1 cellular context compared by ENCODE assay signal in the genomic region with DNA sequence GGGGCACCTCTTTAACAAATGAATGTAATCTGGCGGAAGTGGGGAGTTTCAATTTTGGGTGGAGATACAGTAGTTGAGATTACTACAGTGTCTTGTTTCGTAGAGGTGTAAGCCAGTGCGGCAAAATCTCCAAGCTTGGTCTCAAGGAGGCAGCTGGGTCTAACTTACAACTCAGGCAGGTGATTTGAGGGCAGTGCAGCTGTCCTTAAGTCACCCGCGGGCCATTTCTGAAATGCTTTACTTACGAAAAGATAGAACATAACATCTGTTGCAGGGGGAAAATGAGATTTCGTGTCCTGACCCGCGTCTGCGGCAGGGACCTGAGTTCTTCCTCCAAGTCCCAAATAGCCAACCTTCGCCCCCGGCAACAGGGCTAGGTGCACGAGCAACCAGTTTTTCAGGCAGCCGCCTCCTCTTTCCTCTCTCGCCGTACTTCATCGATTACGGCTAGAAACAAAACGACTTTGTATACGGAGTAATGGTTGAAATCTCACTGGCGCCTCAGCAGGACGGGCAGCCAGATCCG.
A peak's percentile ranks its signal among the peaks of the same experiment; 100 is the strongest.
TF ChIP-seq lines count a peak whose summit lies in the region.

No MANE protein-coding gene starts in this region.

TF ChIP-seq in HepG2, 621 proteins besides CTCF, POLR2A, EP300 and RAD21 (continued from another document and continues in another):
- TF ChIP-seq, protein P1, sequence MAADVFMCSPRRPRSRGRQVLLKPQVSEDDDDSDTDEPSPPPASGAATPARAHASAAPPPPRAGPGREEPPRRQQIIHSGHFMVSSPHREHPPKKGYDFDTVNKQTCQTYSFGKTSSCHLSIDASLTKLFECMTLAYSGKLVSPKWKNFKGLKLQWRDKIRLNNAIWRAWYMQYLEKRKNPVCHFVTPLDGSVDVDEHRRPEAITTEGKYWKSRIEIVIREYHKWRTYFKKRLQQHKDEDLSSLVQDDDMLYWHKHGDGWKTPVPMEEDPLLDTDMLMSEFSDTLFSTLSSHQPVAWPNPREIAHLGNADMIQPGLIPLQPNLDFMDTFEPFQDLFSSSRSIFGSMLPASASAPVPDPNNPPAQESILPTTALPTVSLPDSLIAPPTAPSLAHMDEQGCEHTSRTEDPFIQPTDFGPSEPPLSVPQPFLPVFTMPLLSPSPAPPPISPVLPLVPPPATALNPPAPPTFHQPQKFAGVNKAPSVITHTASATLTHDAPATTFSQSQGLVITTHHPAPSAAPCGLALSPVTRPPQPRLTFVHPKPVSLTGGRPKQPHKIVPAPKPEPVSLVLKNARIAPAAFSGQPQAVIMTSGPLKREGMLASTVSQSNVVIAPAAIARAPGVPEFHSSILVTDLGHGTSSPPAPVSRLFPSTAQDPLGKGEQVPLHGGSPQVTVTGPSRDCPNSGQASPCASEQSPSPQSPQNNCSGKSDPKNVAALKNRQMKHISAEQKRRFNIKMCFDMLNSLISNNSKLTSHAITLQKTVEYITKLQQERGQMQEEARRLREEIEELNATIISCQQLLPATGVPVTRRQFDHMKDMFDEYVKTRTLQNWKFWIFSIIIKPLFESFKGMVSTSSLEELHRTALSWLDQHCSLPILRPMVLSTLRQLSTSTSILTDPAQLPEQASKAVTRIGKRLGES (CRISPR knock-in tag; IDR thresholded peaks at IDR 0.05; ENCODE audit: borderline replicate concordance) = 0 out of 2 replicates have a peak, but pooled peaks have one; percentile 68
- TF ChIP-seq CC2D1A (CRISPR knock-in tag; IDR thresholded peaks at IDR 0.05) = 0 out of 2 replicates have a peak, but pooled peaks have one; percentile 2
- TF ChIP-seq MED1 (CRISPR knock-in tag; IDR thresholded peaks at IDR 0.05) = no peak
- TF ChIP-seq, protein P2, sequence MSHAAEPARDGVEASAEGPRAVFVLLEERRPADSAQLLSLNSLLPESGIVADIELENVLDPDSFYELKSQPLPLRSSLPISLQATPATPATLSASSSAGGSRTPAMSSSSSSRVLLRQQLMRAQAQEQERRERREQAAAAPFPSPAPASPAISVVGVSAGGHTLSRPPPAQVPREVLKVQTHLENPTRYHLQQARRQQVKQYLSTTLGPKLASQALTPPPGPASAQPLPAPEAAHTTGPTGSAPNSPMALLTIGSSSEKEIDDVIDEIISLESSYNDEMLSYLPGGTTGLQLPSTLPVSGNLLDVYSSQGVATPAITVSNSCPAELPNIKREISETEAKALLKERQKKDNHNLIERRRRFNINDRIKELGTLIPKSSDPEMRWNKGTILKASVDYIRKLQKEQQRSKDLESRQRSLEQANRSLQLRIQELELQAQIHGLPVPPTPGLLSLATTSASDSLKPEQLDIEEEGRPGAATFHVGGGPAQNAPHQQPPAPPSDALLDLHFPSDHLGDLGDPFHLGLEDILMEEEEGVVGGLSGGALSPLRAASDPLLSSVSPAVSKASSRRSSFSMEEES (CRISPR knock-in tag; IDR thresholded peaks at IDR 0.05) = no peak
- TF ChIP-seq ZNF569 (CRISPR knock-in tag; IDR thresholded peaks at IDR 0.05; ENCODE audit: borderline replicate concordance) = 0 out of 2 replicates have a peak, but pooled peaks have one; percentile 26
- TF ChIP-seq ZEB1 (IDR thresholded peaks at IDR 0.05; ENCODE audit: insufficient replicate concordance, low read depth) = no peak
- TF ChIP-seq KDM6A (CRISPR knock-in tag; IDR thresholded peaks at IDR 0.05; ENCODE audit: low read depth) = no peak
- TF ChIP-seq, protein P3, sequence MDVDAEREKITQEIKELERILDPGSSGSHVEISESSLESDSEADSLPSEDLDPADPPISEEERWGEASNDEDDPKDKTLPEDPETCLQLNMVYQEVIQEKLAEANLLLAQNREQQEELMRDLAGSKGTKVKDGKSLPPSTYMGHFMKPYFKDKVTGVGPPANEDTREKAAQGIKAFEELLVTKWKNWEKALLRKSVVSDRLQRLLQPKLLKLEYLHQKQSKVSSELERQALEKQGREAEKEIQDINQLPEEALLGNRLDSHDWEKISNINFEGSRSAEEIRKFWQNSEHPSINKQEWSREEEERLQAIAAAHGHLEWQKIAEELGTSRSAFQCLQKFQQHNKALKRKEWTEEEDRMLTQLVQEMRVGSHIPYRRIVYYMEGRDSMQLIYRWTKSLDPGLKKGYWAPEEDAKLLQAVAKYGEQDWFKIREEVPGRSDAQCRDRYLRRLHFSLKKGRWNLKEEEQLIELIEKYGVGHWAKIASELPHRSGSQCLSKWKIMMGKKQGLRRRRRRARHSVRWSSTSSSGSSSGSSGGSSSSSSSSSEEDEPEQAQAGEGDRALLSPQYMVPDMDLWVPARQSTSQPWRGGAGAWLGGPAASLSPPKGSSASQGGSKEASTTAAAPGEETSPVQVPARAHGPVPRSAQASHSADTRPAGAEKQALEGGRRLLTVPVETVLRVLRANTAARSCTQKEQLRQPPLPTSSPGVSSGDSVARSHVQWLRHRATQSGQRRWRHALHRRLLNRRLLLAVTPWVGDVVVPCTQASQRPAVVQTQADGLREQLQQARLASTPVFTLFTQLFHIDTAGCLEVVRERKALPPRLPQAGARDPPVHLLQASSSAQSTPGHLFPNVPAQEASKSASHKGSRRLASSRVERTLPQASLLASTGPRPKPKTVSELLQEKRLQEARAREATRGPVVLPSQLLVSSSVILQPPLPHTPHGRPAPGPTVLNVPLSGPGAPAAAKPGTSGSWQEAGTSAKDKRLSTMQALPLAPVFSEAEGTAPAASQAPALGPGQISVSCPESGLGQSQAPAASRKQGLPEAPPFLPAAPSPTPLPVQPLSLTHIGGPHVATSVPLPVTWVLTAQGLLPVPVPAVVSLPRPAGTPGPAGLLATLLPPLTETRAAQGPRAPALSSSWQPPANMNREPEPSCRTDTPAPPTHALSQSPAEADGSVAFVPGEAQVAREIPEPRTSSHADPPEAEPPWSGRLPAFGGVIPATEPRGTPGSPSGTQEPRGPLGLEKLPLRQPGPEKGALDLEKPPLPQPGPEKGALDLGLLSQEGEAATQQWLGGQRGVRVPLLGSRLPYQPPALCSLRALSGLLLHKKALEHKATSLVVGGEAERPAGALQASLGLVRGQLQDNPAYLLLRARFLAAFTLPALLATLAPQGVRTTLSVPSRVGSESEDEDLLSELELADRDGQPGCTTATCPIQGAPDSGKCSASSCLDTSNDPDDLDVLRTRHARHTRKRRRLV (CRISPR knock-in tag; IDR thresholded peaks at IDR 0.05) = peak; percentile 93
- TF ChIP-seq ZZZ3 (CRISPR knock-in tag; IDR thresholded peaks at IDR 0.05; ENCODE audit: borderline replicate concordance) = no peak
- no peak; the same call in 1 of the 2 replicates for TF ChIP-seq ZNF230 (CRISPR knock-in tag; IDR thresholded peaks at IDR 0.05)
- TF ChIP-seq NPAS2 (CRISPR knock-in tag; IDR thresholded peaks at IDR 0.05; ENCODE audit: borderline replicate concordance) = no peak
- 0 out of 2 replicates have a peak, but pooled peaks have one; percentile 3 for TF ChIP-seq SNAI1 (CRISPR knock-in tag; IDR thresholded peaks at IDR 0.05; ENCODE audit: borderline replicate concordance)
- TF ChIP-seq ZMYM2 (CRISPR knock-in tag; IDR thresholded peaks at IDR 0.05) = no peak
- no peak for TF ChIP-seq IRX3 (CRISPR knock-in tag; IDR thresholded peaks at IDR 0.05; ENCODE audit: borderline replicate concordance, low read depth)
- TF ChIP-seq HNRNPLL (IDR thresholded peaks at IDR 0.05; ENCODE audit: low read depth, low read length, poor library complexity, severe bottlenecking) = no peak
- TF ChIP-seq ZNF777 (CRISPR knock-in tag; IDR thresholded peaks at IDR 0.05) = no peak
- TF ChIP-seq ZNF878 (CRISPR knock-in tag; IDR thresholded peaks at IDR 0.05) = peak; percentile 84; the same call in 1 of the 2 replicates
- TF ChIP-seq ZNF207 (IDR thresholded peaks at IDR 0.05; ENCODE audit: borderline replicate concordance) = no peak
- TF ChIP-seq AGO2 (optimal IDR thresholded peaks at IDR 0.05; ENCODE audit: low read depth, low read length) = no peak
- no peak for TF ChIP-seq ZKSCAN1 (IDR thresholded peaks at IDR 0.05; ENCODE audit: low read length)
- no peak for TF ChIP-seq ZNF446 (CRISPR knock-in tag; IDR thresholded peaks at IDR 0.05)
- no peak for TF ChIP-seq ZNF251 (CRISPR knock-in tag; IDR thresholded peaks at IDR 0.05)
- TF ChIP-seq HIVEP1 (CRISPR knock-in tag; IDR thresholded peaks at IDR 0.05) = peak; percentile 62; the same call in 1 of the 2 replicates
- TF ChIP-seq ZC3H13 (CRISPR knock-in tag; IDR thresholded peaks at IDR 0.05) = no peak
- TF ChIP-seq, protein P4, sequence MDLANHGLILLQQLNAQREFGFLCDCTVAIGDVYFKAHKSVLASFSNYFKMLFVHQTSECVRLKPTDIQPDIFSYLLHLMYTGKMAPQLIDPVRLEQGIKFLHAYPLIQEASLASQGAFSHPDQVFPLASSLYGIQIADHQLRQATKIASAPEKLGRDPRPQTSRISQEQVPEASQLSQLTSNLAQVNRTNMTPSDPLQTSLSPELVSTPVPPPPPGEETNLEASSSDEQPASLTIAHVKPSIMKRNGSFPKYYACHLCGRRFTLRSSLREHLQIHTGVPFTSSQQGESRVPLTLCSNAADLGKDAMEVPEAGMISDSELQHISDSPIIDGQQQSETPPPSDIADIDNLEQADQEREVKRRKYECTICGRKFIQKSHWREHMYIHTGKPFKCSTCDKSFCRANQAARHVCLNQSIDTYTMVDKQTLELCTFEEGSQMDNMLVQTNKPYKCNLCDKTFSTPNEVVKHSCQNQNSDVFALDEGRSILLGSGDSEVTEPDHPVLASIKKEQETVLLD (CRISPR knock-in tag; IDR thresholded peaks at IDR 0.05; ENCODE audit: low read depth) = no peak
- peak; percentile 14; the same call in 1 of the 2 replicates for TF ChIP-seq ARID2 (CRISPR knock-in tag; IDR thresholded peaks at IDR 0.05; ENCODE audit: borderline replicate concordance)
- TF ChIP-seq GABPB1 (CRISPR knock-in tag; IDR thresholded peaks at IDR 0.05) = no peak
- TF ChIP-seq NRL (CRISPR knock-in tag; IDR thresholded peaks at IDR 0.05; ENCODE audit: borderline replicate concordance) = no peak
- 0 out of 2 replicates have a peak, but pooled peaks have one; percentile 17 for TF ChIP-seq ZNF441 (CRISPR knock-in tag; IDR thresholded peaks at IDR 0.05; ENCODE audit: borderline replicate concordance)
- no peak; the same call in 1 of the 2 replicates for TF ChIP-seq CCDC6 (CRISPR knock-in tag; IDR thresholded peaks at IDR 0.05)
- TF ChIP-seq KDM5B (CRISPR knock-in tag; IDR thresholded peaks at IDR 0.05; ENCODE audit: borderline replicate concordance) = no peak
- TF ChIP-seq, protein P5, sequence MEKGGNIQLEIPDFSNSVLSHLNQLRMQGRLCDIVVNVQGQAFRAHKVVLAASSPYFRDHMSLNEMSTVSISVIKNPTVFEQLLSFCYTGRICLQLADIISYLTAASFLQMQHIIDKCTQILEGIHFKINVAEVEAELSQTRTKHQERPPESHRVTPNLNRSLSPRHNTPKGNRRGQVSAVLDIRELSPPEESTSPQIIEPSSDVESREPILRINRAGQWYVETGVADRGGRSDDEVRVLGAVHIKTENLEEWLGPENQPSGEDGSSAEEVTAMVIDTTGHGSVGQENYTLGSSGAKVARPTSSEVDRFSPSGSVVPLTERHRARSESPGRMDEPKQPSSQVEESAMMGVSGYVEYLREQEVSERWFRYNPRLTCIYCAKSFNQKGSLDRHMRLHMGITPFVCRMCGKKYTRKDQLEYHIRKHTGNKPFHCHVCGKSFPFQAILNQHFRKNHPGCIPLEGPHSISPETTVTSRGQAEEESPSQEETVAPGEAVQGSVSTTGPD (CRISPR knock-in tag; IDR thresholded peaks at IDR 0.05) = peak; percentile 1; the same call in 1 of the 2 replicates
- TF ChIP-seq, protein P6, sequence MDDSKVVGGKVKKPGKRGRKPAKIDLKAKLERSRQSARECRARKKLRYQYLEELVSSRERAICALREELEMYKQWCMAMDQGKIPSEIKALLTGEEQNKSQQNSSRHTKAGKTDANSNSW (CRISPR knock-in tag; IDR thresholded peaks at IDR 0.05; ENCODE audit: borderline replicate concordance) = no peak
- TF ChIP-seq, protein P7, sequence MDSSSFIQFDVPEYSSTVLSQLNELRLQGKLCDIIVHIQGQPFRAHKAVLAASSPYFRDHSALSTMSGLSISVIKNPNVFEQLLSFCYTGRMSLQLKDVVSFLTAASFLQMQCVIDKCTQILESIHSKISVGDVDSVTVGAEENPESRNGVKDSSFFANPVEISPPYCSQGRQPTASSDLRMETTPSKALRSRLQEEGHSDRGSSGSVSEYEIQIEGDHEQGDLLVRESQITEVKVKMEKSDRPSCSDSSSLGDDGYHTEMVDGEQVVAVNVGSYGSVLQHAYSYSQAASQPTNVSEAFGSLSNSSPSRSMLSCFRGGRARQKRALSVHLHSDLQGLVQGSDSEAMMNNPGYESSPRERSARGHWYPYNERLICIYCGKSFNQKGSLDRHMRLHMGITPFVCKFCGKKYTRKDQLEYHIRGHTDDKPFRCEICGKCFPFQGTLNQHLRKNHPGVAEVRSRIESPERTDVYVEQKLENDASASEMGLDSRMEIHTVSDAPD (CRISPR knock-in tag; IDR thresholded peaks at IDR 0.05) = no peak
- no peak for TF ChIP-seq ZFX (CRISPR knock-in tag; IDR thresholded peaks at IDR 0.05; ENCODE audit: low read depth)
- TF ChIP-seq HDAC2 (CRISPR knock-in tag; IDR thresholded peaks at IDR 0.05) = no peak
- TF ChIP-seq, protein P8, sequence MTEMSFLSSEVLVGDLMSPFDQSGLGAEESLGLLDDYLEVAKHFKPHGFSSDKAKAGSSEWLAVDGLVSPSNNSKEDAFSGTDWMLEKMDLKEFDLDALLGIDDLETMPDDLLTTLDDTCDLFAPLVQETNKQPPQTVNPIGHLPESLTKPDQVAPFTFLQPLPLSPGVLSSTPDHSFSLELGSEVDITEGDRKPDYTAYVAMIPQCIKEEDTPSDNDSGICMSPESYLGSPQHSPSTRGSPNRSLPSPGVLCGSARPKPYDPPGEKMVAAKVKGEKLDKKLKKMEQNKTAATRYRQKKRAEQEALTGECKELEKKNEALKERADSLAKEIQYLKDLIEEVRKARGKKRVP (CRISPR knock-in tag; IDR thresholded peaks at IDR 0.05) = no peak
- no peak for TF ChIP-seq GLI4 (CRISPR knock-in tag; IDR thresholded peaks at IDR 0.05; ENCODE audit: borderline replicate concordance)
- TF ChIP-seq ZNF354B (CRISPR knock-in tag; IDR thresholded peaks at IDR 0.05) = no peak
- TF ChIP-seq, protein P9, sequence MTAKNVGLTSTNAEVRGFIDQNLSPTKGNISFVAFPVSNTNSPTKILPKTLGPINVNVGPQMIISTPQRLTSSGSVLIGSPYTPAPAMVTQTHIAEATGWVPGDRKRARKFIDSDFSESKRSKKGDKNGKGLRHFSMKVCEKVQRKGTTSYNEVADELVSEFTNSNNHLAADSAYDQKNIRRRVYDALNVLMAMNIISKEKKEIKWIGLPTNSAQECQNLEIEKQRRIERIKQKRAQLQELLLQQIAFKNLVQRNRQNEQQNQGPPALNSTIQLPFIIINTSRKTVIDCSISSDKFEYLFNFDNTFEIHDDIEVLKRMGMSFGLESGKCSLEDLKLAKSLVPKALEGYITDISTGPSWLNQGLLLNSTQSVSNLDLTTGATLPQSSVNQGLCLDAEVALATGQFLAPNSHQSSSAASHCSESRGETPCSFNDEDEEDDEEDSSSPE (CRISPR knock-in tag; IDR thresholded peaks at IDR 0.05) = no peak
